In genomic region chr3:25594007-25594502, GRCh38 we compare ENCODE assay signal across 8 cellular contexts.
DNase-seq lines count a peak whose midpoint lies in the region; TF ChIP-seq lines count a peak whose summit lies in the region.

No MANE protein-coding gene starts in this region.

- H3K4me3 ChIP-seq in HFF-Myc (replicated peaks; ENCODE audit: low read depth, low read length) (no peak overlapping the region), cardiac fibroblast (replicated peaks in 1 of 2; ENCODE audit: low read depth in 2 of 2, low read length in 2 of 2) (no peak overlapping the region), uterus (no peak overlapping the region)

- peak overlapping the region; percentile 51 for H3K27ac Mint-ChIP-seq in activated naive CD4-positive, alpha-beta T cell treated with anti-CD3 and anti-CD28 coated beads, Interleukin-2, amount 50 U/mL, for 24 hours
- H3K27ac Mint-ChIP-seq in activated naive CD4-positive, alpha-beta T cell treated with anti-CD3 and anti-CD28 coated beads for 36 hours = no peak overlapping the region

- no peaks in the 10 kb centered on the region for H3K36me3 ChIP-seq in uterus

- no peak for TF ChIP-seq POLR2A in uterus (IDR thresholded peaks at IDR 0.05)

- H3K36me3 Mint-ChIP-seq in activated naive CD4-positive, alpha-beta T cell treated with anti-CD3 and anti-CD28 coated beads, Interleukin-2, amount 50 U/mL, for 24 hours = no peaks in the 10 kb centered on the region
- peaks cover 2% of the 10 kb centered on the region for H3K36me3 Mint-ChIP-seq in activated naive CD4-positive, alpha-beta T cell treated with anti-CD3 and anti-CD28 coated beads for 36 hours (ENCODE audit: low read depth)

- no peak for DNase-seq in activated naive CD4-positive, alpha-beta T cell treated with anti-CD3 and anti-CD28 coated beads for 36 hours
- peak; percentile 78 for DNase-seq in HFF-Myc (ENCODE audit: extremely low read depth, low read depth)
- peak; percentile 60 for DNase-seq in NCI-H446 treated with DMSO at 0.1 percent for 48 hours (lab: John Stamatoyannopoulos, UW)
- peak; percentile 88 to 89 for DNase-seq in cardiac fibroblast (ENCODE audit: low read depth in 2 of 2)
- DNase-seq in left kidney (ENCODE audit: low read depth, low spot score) = peak; percentile 83
- DNase-seq in uterus = peak in 1 of 2 donors; percentile 42
- no peak for DNase-seq in effector CD4-positive, alpha-beta T cell

- intact Hi-C loops in activated naive CD4-positive, alpha-beta T cell treated with anti-CD3 and anti-CD28 coated beads for 36 hours (cut with micrococcal nuclease) = loop anchor here (1.0 to 10.0 kb wide), 7 partner anchors 62 to 1592 kb away; no protein-coding TSS in a partner anchor
- intact Hi-C loops in uterus (cut with DNase I; ENCODE audit: low total_unique reads) = no loop called here

- H3K4me1 Mint-ChIP-seq in activated naive CD4-positive, alpha-beta T cell treated with anti-CD3 and anti-CD28 coated beads, Interleukin-2, amount 50 U/mL, for 24 hours = peaks cover 18% of the 10 kb centered on the region
- H3K4me1 Mint-ChIP-seq in activated naive CD4-positive, alpha-beta T cell treated with anti-CD3 and anti-CD28 coated beads for 36 hours (ENCODE audit: low read depth) = peaks cover 1% of the 10 kb centered on the region

- CTCF ChIA-PET in activated naive CD4-positive, alpha-beta T cell treated with anti-CD3 and anti-CD28 coated beads for 36 hours (lab: Charles Lee) = interaction anchor here (0.6 to 4.0 kb wide), 10 partner anchors 10 to 148 kb away, joined by 3 to 22 read pairs (median 4); no protein-coding TSS in a partner anchor

- H3K4me1 ChIP-seq in uterus = no peaks in the 10 kb centered on the region

- H3K27me3 ChIP-seq in uterus = no peaks in the 10 kb centered on the region

- no peaks in the 10 kb centered on the region for H3K9me3 Mint-ChIP-seq in activated naive CD4-positive, alpha-beta T cell treated with anti-CD3 and anti-CD28 coated beads, Interleukin-2, amount 50 U/mL, for 24 hours
- no peaks in the 10 kb centered on the region for H3K9me3 Mint-ChIP-seq in activated naive CD4-positive, alpha-beta T cell treated with anti-CD3 and anti-CD28 coated beads for 36 hours

- H3K27me3 Mint-ChIP-seq in activated naive CD4-positive, alpha-beta T cell treated with anti-CD3 and anti-CD28 coated beads, Interleukin-2, amount 50 U/mL, for 24 hours = no peaks in the 10 kb centered on the region
- H3K27me3 Mint-ChIP-seq in activated naive CD4-positive, alpha-beta T cell treated with anti-CD3 and anti-CD28 coated beads for 36 hours (ENCODE audit: low read depth) = no peaks in the 10 kb centered on the region

- H3K9me3 ChIP-seq in uterus = no peaks in the 10 kb centered on the region

- peak overlapping the region; percentile 42 to 61 for H3K27ac ChIP-seq in uterus

- peak; percentile 66 for TF ChIP-seq CTCF in HFF-Myc (IDR thresholded peaks at IDR 0.05; ENCODE audit: low read depth, low read length, missing control alignments)
- peak; percentile 59 for TF ChIP-seq CTCF in cardiac fibroblast (IDR thresholded peaks at IDR 0.05; ENCODE audit: low read depth, low read length)
- peak; percentile 80 to 91 (median 84) for TF ChIP-seq CTCF in uterus (IDR thresholded peaks at IDR 0.05)

- H3K4me3 Mint-ChIP-seq in activated naive CD4-positive, alpha-beta T cell treated with anti-CD3 and anti-CD28 coated beads, Interleukin-2, amount 50 U/mL, for 24 hours = no peak overlapping the region
- H3K4me3 Mint-ChIP-seq in activated naive CD4-positive, alpha-beta T cell treated with anti-CD3 and anti-CD28 coated beads for 36 hours = no peak overlapping the region

Comparison
In these comparisons a context has a peak if more than half of its experiments do, and no peak if none do; other contexts are left out.
1. DNase-seq: peak in HFF-Myc (single experiment), NCI-H446 treated with DMSO at 0.1 percent for 48 hours (single experiment), cardiac fibroblast (2 of 2) and left kidney (single experiment); none in activated naive CD4-positive, alpha-beta T cell treated with anti-CD3 and anti-CD28 coated beads for 36 hours (single experiment) and effector CD4-positive, alpha-beta T cell (single experiment).
2. Peak in every context shown above with its lines, with median percentiles within 50 percentile points of each other: CTCF ChIP-seq.